1 cellular context compared by ENCODE assay signal in the genomic region with DNA sequence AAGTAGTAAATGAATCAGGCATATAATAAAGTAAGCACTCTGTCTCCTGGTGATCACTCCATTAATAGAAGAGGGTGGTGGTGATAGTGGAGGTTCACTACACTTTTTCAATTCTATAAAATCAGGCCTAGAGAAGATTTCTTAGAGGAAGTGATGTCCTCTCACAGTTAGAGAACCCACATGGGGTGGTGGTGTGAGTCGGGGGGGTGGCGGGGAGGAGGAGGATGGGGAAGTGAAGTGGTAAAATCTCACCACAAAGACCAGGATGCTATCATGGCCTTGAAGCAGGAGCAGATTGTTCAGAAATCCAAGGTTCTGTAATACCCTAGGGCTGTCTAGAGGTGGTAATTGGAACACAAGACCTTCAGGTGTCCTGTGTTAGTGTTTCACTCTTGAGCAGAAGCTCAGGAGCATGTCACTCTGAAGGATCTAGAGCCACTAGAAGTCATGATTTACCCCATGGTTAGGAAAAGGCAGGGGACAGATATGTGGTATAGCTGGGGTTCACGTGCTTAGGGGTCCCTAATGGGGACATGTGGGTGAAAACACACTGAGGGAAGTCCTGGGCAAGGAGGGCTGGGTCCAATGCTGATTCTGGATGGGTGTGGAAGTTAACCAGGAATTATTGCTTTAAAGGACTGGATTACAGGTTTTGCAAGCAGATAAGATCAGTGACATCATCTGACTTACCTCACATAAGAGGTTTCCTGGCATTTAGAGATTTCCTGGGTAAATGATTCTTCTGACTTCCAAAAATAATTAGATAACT.
TF ChIP-seq lines count a peak whose summit lies in the region.

No MANE protein-coding gene starts in this region.

TF ChIP-seq in GM12878, 131 proteins besides CTCF, POLR2A, EP300 and RAD21:
- TF ChIP-seq, protein P1, sequence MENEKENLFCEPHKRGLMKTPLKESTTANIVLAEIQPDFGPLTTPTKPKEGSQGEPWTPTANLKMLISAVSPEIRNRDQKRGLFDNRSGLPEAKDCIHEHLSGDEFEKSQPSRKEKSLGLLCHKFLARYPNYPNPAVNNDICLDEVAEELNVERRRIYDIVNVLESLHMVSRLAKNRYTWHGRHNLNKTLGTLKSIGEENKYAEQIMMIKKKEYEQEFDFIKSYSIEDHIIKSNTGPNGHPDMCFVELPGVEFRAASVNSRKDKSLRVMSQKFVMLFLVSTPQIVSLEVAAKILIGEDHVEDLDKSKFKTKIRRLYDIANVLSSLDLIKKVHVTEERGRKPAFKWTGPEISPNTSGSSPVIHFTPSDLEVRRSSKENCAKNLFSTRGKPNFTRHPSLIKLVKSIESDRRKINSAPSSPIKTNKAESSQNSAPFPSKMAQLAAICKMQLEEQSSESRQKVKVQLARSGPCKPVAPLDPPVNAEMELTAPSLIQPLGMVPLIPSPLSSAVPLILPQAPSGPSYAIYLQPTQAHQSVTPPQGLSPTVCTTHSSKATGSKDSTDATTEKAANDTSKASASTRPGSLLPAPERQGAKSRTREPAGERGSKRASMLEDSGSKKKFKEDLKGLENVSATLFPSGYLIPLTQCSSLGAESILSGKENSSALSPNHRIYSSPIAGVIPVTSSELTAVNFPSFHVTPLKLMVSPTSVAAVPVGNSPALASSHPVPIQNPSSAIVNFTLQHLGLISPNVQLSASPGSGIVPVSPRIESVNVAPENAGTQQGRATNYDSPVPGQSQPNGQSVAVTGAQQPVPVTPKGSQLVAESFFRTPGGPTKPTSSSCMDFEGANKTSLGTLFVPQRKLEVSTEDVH (IDR thresholded peaks at IDR 0.05; ENCODE audit: low read depth, partially characterized antibody), result no peak
- TF ChIP-seq ATF7 (IDR thresholded peaks at IDR 0.05; ENCODE audit: low read depth), result no peak
- TF ChIP-seq, protein P2, sequence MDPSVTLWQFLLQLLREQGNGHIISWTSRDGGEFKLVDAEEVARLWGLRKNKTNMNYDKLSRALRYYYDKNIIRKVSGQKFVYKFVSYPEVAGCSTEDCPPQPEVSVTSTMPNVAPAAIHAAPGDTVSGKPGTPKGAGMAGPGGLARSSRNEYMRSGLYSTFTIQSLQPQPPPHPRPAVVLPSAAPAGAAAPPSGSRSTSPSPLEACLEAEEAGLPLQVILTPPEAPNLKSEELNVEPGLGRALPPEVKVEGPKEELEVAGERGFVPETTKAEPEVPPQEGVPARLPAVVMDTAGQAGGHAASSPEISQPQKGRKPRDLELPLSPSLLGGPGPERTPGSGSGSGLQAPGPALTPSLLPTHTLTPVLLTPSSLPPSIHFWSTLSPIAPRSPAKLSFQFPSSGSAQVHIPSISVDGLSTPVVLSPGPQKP (IDR thresholded peaks at IDR 0.05; ENCODE audit: low read depth, low read length), result no peak
- TF ChIP-seq BCL11A (IDR thresholded peaks at IDR 0.05; ENCODE audit: low read depth, low read length), result no peak
- TF ChIP-seq SPI1 (IDR thresholded peaks at IDR 0.05; ENCODE audit: borderline replicate concordance, insufficient read depth, low read depth, low read length), result peak; percentile 6; the same call in 1 of the 2 replicates
- no peak for TF ChIP-seq FOS (IDR thresholded peaks at IDR 0.05; ENCODE audit: borderline replicate concordance, extremely low read depth, insufficient read length)
- no peak for TF ChIP-seq CHD4 (IDR thresholded peaks at IDR 0.05)
- TF ChIP-seq KDM1A (IDR thresholded peaks at IDR 0.05; ENCODE audit: borderline replicate concordance), result no peak
- TF ChIP-seq GATAD2B (conservative IDR thresholded peaks at IDR 0.05; ENCODE audit: low read depth), result no peak
- TF ChIP-seq NBN (IDR thresholded peaks at IDR 0.05), result no peak
- no peak for TF ChIP-seq CREB1 (IDR thresholded peaks at IDR 0.05; ENCODE audit: low read depth)
- TF ChIP-seq BACH1 (IDR thresholded peaks at IDR 0.05; ENCODE audit: borderline replicate concordance), result no peak
- TF ChIP-seq NR2C2 (IDR thresholded peaks at IDR 0.05; ENCODE audit: borderline replicate concordance, control insufficient read depth, insufficient read length, low read depth), result no peak
- TF ChIP-seq RELA (IDR thresholded peaks at IDR 0.05; ENCODE audit: borderline replicate concordance, partially characterized antibody), result no peak
- TF ChIP-seq RUNX3 (IDR thresholded peaks at IDR 0.05; ENCODE audit: low read length), result peak; percentile 65
- TF ChIP-seq NFXL1 (IDR thresholded peaks at IDR 0.05; ENCODE audit: borderline replicate concordance), result no peak
